In genomic region chr9:128825923-128826702, GRCh38 we compare ENCODE assay signal across 1 cellular context.
TF ChIP-seq lines count a peak whose summit lies in the region.

No MANE protein-coding gene starts in this region.

TF ChIP-seq in HepG2, 621 proteins besides CTCF, POLR2A, EP300 and RAD21:
- TF ChIP-seq FOXO4 (CRISPR knock-in tag; conservative IDR thresholded peaks at IDR 0.05) (no peak), RELA (CRISPR knock-in tag; IDR thresholded peaks at IDR 0.05) (no peak), MAFK (conservative IDR thresholded peaks at IDR 0.05 in 1 of 2, IDR thresholded peaks at IDR 0.05 in 1 of 2; ENCODE audit: low read length in 2 of 2) (peak; percentile 18 to 43; a peak in 1 of 4 replicates), SMC3 (IDR thresholded peaks at IDR 0.05; ENCODE audit: low read length) (peak; percentile 3; the same call in 1 of the 2 replicates), MLXIP (CRISPR knock-in tag; IDR thresholded peaks at IDR 0.05; ENCODE audit: borderline replicate concordance) (no peak), ZNF256 (CRISPR knock-in tag; conservative IDR thresholded peaks at IDR 0.05) (no peak), MYPOP (CRISPR knock-in tag; IDR thresholded peaks at IDR 0.05) (no peak), HOXA7 (CRISPR knock-in tag; IDR thresholded peaks at IDR 0.05) (no peak), GPBP1L1 (CRISPR knock-in tag; IDR thresholded peaks at IDR 0.05) (no peak)
- TF ChIP-seq, protein P1, sequence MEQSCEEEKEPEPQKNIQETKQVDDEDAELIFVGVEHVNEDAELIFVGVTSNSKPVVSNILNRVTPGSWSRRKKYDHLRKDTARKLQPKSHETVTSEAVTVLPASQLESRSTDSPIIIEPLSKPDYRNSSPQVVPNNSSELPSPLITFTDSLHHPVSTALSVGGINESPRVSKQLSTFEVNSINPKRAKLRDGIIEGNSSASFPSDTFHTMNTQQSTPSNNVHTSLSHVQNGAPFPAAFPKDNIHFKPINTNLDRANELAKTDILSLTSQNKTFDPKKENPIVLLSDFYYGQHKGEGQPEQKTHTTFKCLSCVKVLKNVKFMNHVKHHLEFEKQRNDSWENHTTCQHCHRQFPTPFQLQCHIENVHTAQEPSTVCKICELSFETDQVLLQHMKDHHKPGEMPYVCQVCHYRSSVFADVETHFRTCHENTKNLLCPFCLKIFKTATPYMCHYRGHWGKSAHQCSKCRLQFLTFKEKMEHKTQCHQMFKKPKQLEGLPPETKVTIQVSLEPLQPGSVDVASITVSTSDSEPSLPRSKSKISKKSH (CRISPR knock-in tag; IDR thresholded peaks at IDR 0.05; ENCODE audit: borderline replicate concordance): no peak
TF ChIP-seq in HepG2: peak in this region for 2.
